ENCODE assay signal across 12 cellular contexts in genomic region chr3:190382082-190382481, GRCh38. TPM values are rescaled to one million over a fixed set of nuclear protein-coding genes. Genes with fewer than 3 reads are reported as not detected.
A peak's percentile ranks its signal among the peaks of the same experiment; 100 is the strongest.
DNase-seq lines count a peak whose midpoint lies in the region; ATAC-seq lines count a peak whose summit lies in the region.
"Had no signal": no experiment of that assay in that cellular context is flagged by ENCODE, and none has a peak within 500 bp of the region (broad histone marks: within the 10 kb centered on the region; RNA-seq: fewer than 3 reads in every experiment).

No MANE protein-coding gene starts in this region.

- H3K27me3 Mint-ChIP-seq in activated T-cell treated with anti-CD3 and anti-CD28 coated beads, Interleukin-2, amount 50 U/mL, for 4 hours (ENCODE audit: low read depth), result no peaks in the 10 kb centered on the region
- no peaks in the 10 kb centered on the region for H3K27me3 Mint-ChIP-seq in natural killer cell treated with Interleukin-12 subunit alpha and Interleukin-12 subunit beta and Interleukin-15 and Interleukin-18, amount 100 ng/mL, for 72 hours

- H3K4me3 Mint-ChIP-seq in activated T-cell treated with anti-CD3 and anti-CD28 coated beads, Interleukin-2, amount 50 U/mL, for 4 hours, result no peak overlapping the region
- no peak overlapping the region for H3K4me3 Mint-ChIP-seq in natural killer cell treated with Interleukin-12 subunit alpha and Interleukin-12 subunit beta and Interleukin-15 and Interleukin-18, amount 100 ng/mL, for 72 hours
- H3K4me3 Mint-ChIP-seq: B cell had no signal

- no peak overlapping the region for H3K27ac Mint-ChIP-seq in natural killer cell treated with Interleukin-12 subunit alpha and Interleukin-12 subunit beta and Interleukin-15 and Interleukin-18, amount 100 ng/mL, for 72 hours
- H3K27ac Mint-ChIP-seq: B cell had no signal

- no peaks in the 10 kb centered on the region for H3K36me3 Mint-ChIP-seq in activated T-cell treated with anti-CD3 and anti-CD28 coated beads, Interleukin-2, amount 50 U/mL, for 4 hours (ENCODE audit: insufficient read depth)
- H3K36me3 Mint-ChIP-seq in natural killer cell treated with Interleukin-12 subunit alpha and Interleukin-12 subunit beta and Interleukin-15 and Interleukin-18, amount 100 ng/mL, for 72 hours, result no peaks in the 10 kb centered on the region

- DNase-seq in activated T-cell treated with anti-CD3 and anti-CD28 coated beads, Interleukin-2, amount 50 U/mL, for 4 hours, result no peak
- DNase-seq in activated T-cell treated with anti-CD3 and anti-CD28 coated beads for 4 hours (no peak), NCI-H226 (peak; percentile 68), smooth muscle cell of the brain vasculature (ENCODE audit: low read depth, low spot score) (peak; percentile 6), cerebellar nuclear complex (lab: John Stamatoyannopoulos, UW) (no peak)
- no peak for DNase-seq in natural killer cell treated with Interleukin-12 subunit alpha and Interleukin-12 subunit beta and Interleukin-15 and Interleukin-18, amount 100 ng/mL, for 72 hours (ENCODE audit: low spot score)
- DNase-seq: activated CD8-positive, alpha-beta memory T cell treated with anti-CD3 and anti-CD28 coated beads, Interleukin-2, amount 50 U/mL, for 48 hours; MM.1S had no signal

- H3K4me1 Mint-ChIP-seq in activated T-cell treated with anti-CD3 and anti-CD28 coated beads, Interleukin-2, amount 50 U/mL, for 4 hours (ENCODE audit: low read depth), result peaks cover 3% of the 10 kb centered on the region
- H3K4me1 Mint-ChIP-seq in natural killer cell treated with Interleukin-12 subunit alpha and Interleukin-12 subunit beta and Interleukin-15 and Interleukin-18, amount 100 ng/mL, for 72 hours (ENCODE audit: low read depth in 2 of 2), result no peaks in the 10 kb centered on the region
- H3K4me1 Mint-ChIP-seq: B cell had no signal

- ATAC-seq in activated T-cell treated with anti-CD3 and anti-CD28 coated beads, Interleukin-2, amount 50 U/mL, for 4 hours, result peak; percentile 70 to 78
- ATAC-seq in esophagus mucosa (peak; percentile 73), HG03095 (IDR thresholded peaks at IDR 0.05; ENCODE audit: unreplicated experiment) (no peak)
- no peak for ATAC-seq in natural killer cell treated with Interleukin-12 subunit alpha and Interleukin-12 subunit beta and Interleukin-15 and Interleukin-18, amount 100 ng/mL, for 72 hours

- H3K9me3 Mint-ChIP-seq in activated T-cell treated with anti-CD3 and anti-CD28 coated beads, Interleukin-2, amount 50 U/mL, for 4 hours, result peaks cover 3% of the 10 kb centered on the region
- no peaks in the 10 kb centered on the region for H3K9me3 Mint-ChIP-seq in natural killer cell treated with Interleukin-12 subunit alpha and Interleukin-12 subunit beta and Interleukin-15 and Interleukin-18, amount 100 ng/mL, for 72 hours

RNA-seq across cellular contexts. Expression of gene CLDN16, which starts 5.9 kb away (rescaled TPM):
- not detected for total RNA-seq in activated T-cell treated with anti-CD3 and anti-CD28 coated beads, Interleukin-2, amount 50 U/mL, for 4 hours
- 0.76 TPM for total RNA-seq in esophagus mucosa
- not detected for total RNA-seq in natural killer cell treated with Interleukin-12 subunit alpha and Interleukin-12 subunit beta and Interleukin-15 and Interleukin-18, amount 100 ng/mL, for 72 hours
- total RNA-seq: B cell, myocyte had no signal

RNA-seq across cellular contexts. Expression of gene CLDN1, which starts 59.8 kb away (rescaled TPM):
- total RNA-seq in activated T-cell treated with anti-CD3 and anti-CD28 coated beads, Interleukin-2, amount 50 U/mL, for 4 hours, result 1 to 10 TPM in 1 of 3 donors, under 1 TPM in 2; 0.43 to 2.1 (median 0.66) TPM
- 40.3 TPM for total RNA-seq in esophagus mucosa
- total RNA-seq in natural killer cell treated with Interleukin-12 subunit alpha and Interleukin-12 subunit beta and Interleukin-15 and Interleukin-18, amount 100 ng/mL, for 72 hours, result not detected
- total RNA-seq: B cell had no signal

Comparison
In these comparisons a context has a peak if more than half of its experiments do, and no peak if none do; other contexts are left out.
1. ATAC-seq: peak in activated T-cell treated with anti-CD3 and anti-CD28 coated beads, Interleukin-2, amount 50 U/mL, for 4 hours (2 of 2) and esophagus mucosa (single experiment); none in HG03095 (single experiment) and natural killer cell treated with Interleukin-12 subunit alpha and Interleukin-12 subunit beta and Interleukin-15 and Interleukin-18, amount 100 ng/mL, for 72 hours (0 of 2).
2. DNase-seq: peak in NCI-H226 (single experiment) and smooth muscle cell of the brain vasculature (single experiment); none in activated T-cell treated with anti-CD3 and anti-CD28 coated beads, Interleukin-2, amount 50 U/mL, for 4 hours (single experiment), activated T-cell treated with anti-CD3 and anti-CD28 coated beads for 4 hours (single experiment), cerebellar nuclear complex (0 of 2) and natural killer cell treated with Interleukin-12 subunit alpha and Interleukin-12 subunit beta and Interleukin-15 and Interleukin-18, amount 100 ng/mL, for 72 hours (single experiment).
3. RNA of gene CLDN1, which starts 59.8 kb away (total RNA-seq): 40.3 TPM in esophagus mucosa (single experiment); 0.43 to 2.1 TPM in activated T-cell treated with anti-CD3 and anti-CD28 coated beads, Interleukin-2, amount 50 U/mL, for 4 hours and not detected in natural killer cell treated with Interleukin-12 subunit alpha and Interleukin-12 subunit beta and Interleukin-15 and Interleukin-18, amount 100 ng/mL, for 72 hours; every median in the first group is over 10 times any median in the second.